Comparison of ENCODE assay signal across 11 cellular contexts in the genomic region with DNA sequence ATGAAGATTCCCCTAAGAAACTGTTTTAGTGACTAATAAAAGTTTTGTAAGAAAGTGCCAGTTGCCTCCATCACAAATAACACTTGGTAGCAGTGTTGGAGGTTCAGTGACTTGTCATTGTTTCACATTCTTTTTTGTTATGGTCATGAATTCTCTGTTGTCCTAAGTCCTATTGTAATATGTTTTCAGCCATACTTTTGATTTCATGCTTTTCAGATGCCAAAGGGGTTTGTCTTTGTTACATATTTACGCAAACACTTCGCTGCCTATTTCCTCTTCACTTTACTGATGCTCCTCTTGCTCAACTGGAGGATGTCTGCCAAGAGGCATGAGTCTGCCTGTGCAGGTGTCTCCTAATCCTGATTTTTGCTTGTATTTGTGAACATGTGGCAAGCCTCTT.
A peak's percentile ranks its signal among the peaks of the same experiment; 100 is the strongest.
DNase-seq lines count a peak whose midpoint lies in the region; ATAC-seq and TF ChIP-seq lines count a peak whose summit lies in the region.
"Had no signal": no experiment of that assay in that cellular context is flagged by ENCODE, and none has a peak within 500 bp of the region (broad histone marks: within the 10 kb centered on the region; RNA-seq: fewer than 3 reads in every experiment).

No MANE protein-coding gene starts in this region.

- CTCF ChIA-PET in mammary epithelial cell (lab: Charles Lee; ENCODE audit: low non-redundant PET) = interaction anchor here (0.6 kb wide), 2 partner anchors 161 to 345 kb away, joined by 3 to 4 read pairs; no protein-coding TSS in a partner anchor

- 0 out of 22 replicates have a peak, but pooled peaks cover 0 to 6% (median 0%) of the 10 kb centered on the region in 11 experiments for H3K36me3 ChIP-seq in BLaER1 treated with 17β-estradiol and CSF1 and Interleukin-3, amounts not matched to agents 10 nM and 100 nM
- H3K36me3 ChIP-seq in mammary epithelial cell (ENCODE audit: insufficient read depth, low read length) (no peaks in the 10 kb centered on the region), mesenchymal stem cell (ENCODE audit: control insufficient read depth in 1 of 2, insufficient read depth in 2 of 2, low read depth in 1 of 2, low read length in 2 of 2) (no peaks in the 10 kb centered on the region)

- in situ Hi-C loops in mammary epithelial cell (cut with MboI; ENCODE audit: low sequenced_read_pairs in 2 of 2) = no loop called here

- no peak overlapping the region for H4K91ac ChIP-seq in mesenchymal stem cell (ENCODE audit: low read length)

- no peak overlapping the region for H2BK12ac ChIP-seq in mesenchymal stem cell (ENCODE audit: low read length in 2 of 2)

- peaks cover 19% of the 10 kb centered on the region for H3K79me1 ChIP-seq in mesenchymal stem cell (replicated peaks; ENCODE audit: low read length, poor library complexity, severe bottlenecking)

- H4K8ac ChIP-seq in mesenchymal stem cell (ENCODE audit: low read length) = no peak overlapping the region

- H3K4me3 Mint-ChIP-seq in activated T-cell treated with anti-CD3 and anti-CD28 coated beads, Interleukin-2, amount 50 U/mL, for 4 hours = no peak overlapping the region

- H3K9ac ChIP-seq in BLaER1 treated with 17β-estradiol and CSF1 and Interleukin-3, amounts not matched to agents 10 nM and 100 nM = no peak overlapping the region
- H3K9ac ChIP-seq in mammary epithelial cell (ENCODE audit: insufficient read depth, low read length) = peak overlapping the region; percentile 29
- peak overlapping the region; percentile 71 for H3K9ac ChIP-seq in mesenchymal stem cell (ENCODE audit: low read length)

- H4K20me1 ChIP-seq in BLaER1 treated with 17β-estradiol and CSF1 and Interleukin-3, amounts not matched to agents 10 nM and 100 nM = peaks cover 0 to 58% (median 19%) of the 10 kb centered on the region in 11 experiments; a peak in 10 of 22 replicates
- no peaks in the 10 kb centered on the region for H4K20me1 ChIP-seq in mammary epithelial cell (ENCODE audit: insufficient read depth, low read length)

- H3K4me1 ChIP-seq in BLaER1 treated with 17β-estradiol and CSF1 and Interleukin-3, amounts not matched to agents 10 nM and 100 nM = peaks cover 22 to 46% (median 36%) of the 10 kb centered on the region in 10 experiments
- peaks cover 34% of the 10 kb centered on the region for H3K4me1 ChIP-seq in mammary epithelial cell (ENCODE audit: insufficient read depth, low read length)
- peaks cover 4% of the 10 kb centered on the region for H3K4me1 ChIP-seq in mesenchymal stem cell (ENCODE audit: control insufficient read depth, insufficient read depth, low read depth, low read length)

- peaks cover 0 to 2% (median 0%) of the 10 kb centered on the region in 11 experiments; a peak in 1 of 22 replicates for H3K9me3 ChIP-seq in BLaER1 treated with 17β-estradiol and CSF1 and Interleukin-3, amounts not matched to agents 10 nM and 100 nM (replicated peaks in 1 of 11)
- H3K9me3 ChIP-seq in mammary epithelial cell (replicated peaks; ENCODE audit: insufficient read depth, low read length) (no peaks in the 10 kb centered on the region), mesenchymal stem cell (ENCODE audit: control insufficient read depth, low read length) (no peaks in the 10 kb centered on the region)

- TF ChIP-seq CTCF in mammary epithelial cell (conservative IDR thresholded peaks at IDR 0.05 in 1 of 2, IDR thresholded peaks at IDR 0.05 in 1 of 2; ENCODE audit: extremely low read depth in 1 of 2, insufficient read depth in 1 of 2, low read depth in 1 of 2, low read length in 2 of 2) = no peak

- H2BK120ac ChIP-seq in mesenchymal stem cell (ENCODE audit: low read depth, low read length) = no peak overlapping the region

- dilution Hi-C loops in mammary epithelial cell (cut with HindIII; ENCODE audit: low sequenced_read_pairs) = no loop called here

- H2BK5ac ChIP-seq in mesenchymal stem cell (ENCODE audit: low read depth, low read length, poor library complexity, severe bottlenecking) = no peak overlapping the region

- 0% methylated on average over 2 of the region's 2 CpGs for WGBS in mammary epithelial cell (ENCODE audit: low coverage, missing lambda C conversion rate)
- WGBS in mesenchymal stem cell = 21% methylated on average over 2 of the region's 2 CpGs

- DNase-seq in NCI-H1105 treated with DMSO at 0.1 percent for 48 hours (lab: John Stamatoyannopoulos, UW) (peak; percentile 47), mammary epithelial cell (peak; percentile 90), mesenchymal stem cell (peak; percentile 71)
- no peak for DNase-seq in activated T-cell treated with anti-CD3 and anti-CD28 coated beads, Interleukin-2, amount 50 U/mL, for 4 hours
- no peak for DNase-seq in stimulated activated CD4-positive, alpha-beta T cell treated with anti-CD3 and anti-CD28 coated beads, Interleukin-4, amount 100 ng/mL, for 24 hours
- DNase-seq: stimulated activated naive CD4-positive, alpha-beta T cell had no signal

- H3K23ac ChIP-seq in mesenchymal stem cell (ENCODE audit: low read length in 2 of 2) = no peak overlapping the region

- H3K4me1 Mint-ChIP-seq in activated T-cell treated with anti-CD3 and anti-CD28 coated beads, Interleukin-2, amount 50 U/mL, for 4 hours (ENCODE audit: low read depth) = peaks cover 31% of the 10 kb centered on the region

- no peak overlapping the region for H2AK5ac ChIP-seq in mesenchymal stem cell (ENCODE audit: low read length, severe bottlenecking)

- no peak overlapping the region for H3K18ac ChIP-seq in mesenchymal stem cell (ENCODE audit: low read depth in 1 of 2, low read length in 2 of 2)

- no peak overlapping the region for H3K4me3 ChIP-seq in BLaER1 treated with 17β-estradiol and CSF1 and Interleukin-3, amounts not matched to agents 10 nM and 100 nM
- H3K4me3 ChIP-seq in mammary epithelial cell (replicated peaks in 1 of 3; ENCODE audit: insufficient read depth in 1 of 3, low read depth in 2 of 3, low read length in 3 of 3) (no peak overlapping the region), mesenchymal stem cell (ENCODE audit: insufficient read depth in 1 of 2, low read depth in 1 of 2, low read length in 2 of 2) (peak overlapping the region in 1 of 2 experiments; percentile 52)
- H3K4me3 ChIP-seq: SK-N-MC had no signal

- intact Hi-C loops in mammary epithelial cell (cut with micrococcal nuclease) = loop anchor here (1.0 to 10.0 kb wide), 3 partner anchors 15 to 173 kb away; a partner anchor contains a TSS

- H3K27me3 Mint-ChIP-seq in activated T-cell treated with anti-CD3 and anti-CD28 coated beads, Interleukin-2, amount 50 U/mL, for 4 hours (ENCODE audit: low read depth) = no peaks in the 10 kb centered on the region
- H3K27me3 Mint-ChIP-seq: progenitor cell of endocrine pancreas had no signal

- no peaks in the 10 kb centered on the region for H3K36me3 Mint-ChIP-seq in activated T-cell treated with anti-CD3 and anti-CD28 coated beads, Interleukin-2, amount 50 U/mL, for 4 hours (ENCODE audit: insufficient read depth)

- ATAC-seq in activated T-cell treated with anti-CD3 and anti-CD28 coated beads, Interleukin-2, amount 50 U/mL, for 4 hours = no peak
- no peak for ATAC-seq in GM18909 (IDR thresholded peaks at IDR 0.05; ENCODE audit: poor library complexity, unreplicated experiment)
- no peak for ATAC-seq in GM19324 (IDR thresholded peaks at IDR 0.05; ENCODE audit: low FRiP score, unreplicated experiment)

- H3K4me2 ChIP-seq in BLaER1 treated with 17β-estradiol and CSF1 and Interleukin-3, amounts not matched to agents 10 nM and 100 nM = peak overlapping the region in 8 of 11 experiments; percentile 8 to 60 (median 40); a peak in 15 of 22 replicates
- H3K4me2 ChIP-seq in mammary epithelial cell (ENCODE audit: insufficient read depth, low read depth, low read length) = peak overlapping the region; percentile 64
- no peak overlapping the region for H3K4me2 ChIP-seq in mesenchymal stem cell (ENCODE audit: low read length, poor library complexity, severe bottlenecking)

- H3K27me3 ChIP-seq in BLaER1 treated with 17β-estradiol and CSF1 and Interleukin-3, amounts not matched to agents 10 nM and 100 nM = no peaks in the 10 kb centered on the region
- H3K27me3 ChIP-seq in mammary epithelial cell (ENCODE audit: insufficient read depth, low read length) (no peaks in the 10 kb centered on the region), mesenchymal stem cell (ENCODE audit: control insufficient read depth in 1 of 2, insufficient read depth in 1 of 2, low read length in 2 of 2) (no peaks in the 10 kb centered on the region)

- no peak overlapping the region for H3K14ac ChIP-seq in mesenchymal stem cell (ENCODE audit: low read length in 2 of 2)

- H3K4ac ChIP-seq in mesenchymal stem cell (ENCODE audit: low read depth in 1 of 2, low read length in 2 of 2) = no peak overlapping the region

- no peak overlapping the region for H2BK15ac ChIP-seq in mesenchymal stem cell (ENCODE audit: low read depth, poor library complexity, severe bottlenecking)

- H2AFZ ChIP-seq in mammary epithelial cell (ENCODE audit: low read depth, low read length) (no peak overlapping the region), mesenchymal stem cell (ENCODE audit: low read depth, low read length) (no peak overlapping the region)

- no peaks in the 10 kb centered on the region for H3K9me3 Mint-ChIP-seq in activated T-cell treated with anti-CD3 and anti-CD28 coated beads, Interleukin-2, amount 50 U/mL, for 4 hours

- H3K27ac ChIP-seq in BLaER1 treated with 17β-estradiol and CSF1 and Interleukin-3, amounts not matched to agents 10 nM and 100 nM = peak overlapping the region in 5 of 11 experiments; percentile 29 to 66 (median 59); a peak in 10 of 22 replicates
- H3K27ac ChIP-seq in mammary epithelial cell (ENCODE audit: insufficient read depth, low read depth, low read length) = peak overlapping the region; percentile 78
- H3K27ac ChIP-seq in mesenchymal stem cell (ENCODE audit: low read length, poor library complexity, severe bottlenecking) = peak overlapping the region; percentile 57
- H3K27ac ChIP-seq: SK-N-MC had no signal

- H3K79me2 ChIP-seq in mammary epithelial cell (ENCODE audit: insufficient read depth, low read length) = peaks cover 81% of the 10 kb centered on the region

- BruUV-seq in mammary epithelial cell (replicated peaks; lab: Mats Ljungman, UMichigan) = no TSS peak

Comparison
In these comparisons a context has a peak if more than half of its experiments do, and no peak if none do; other contexts are left out.
1. H3K9ac ChIP-seq: peak in mammary epithelial cell (single experiment) and mesenchymal stem cell (single experiment); none in BLaER1 treated with 17β-estradiol and CSF1 and Interleukin-3, amounts not matched to agents 10 nM and 100 nM (0 of 11).
2. DNase-seq: peak in NCI-H1105 treated with DMSO at 0.1 percent for 48 hours (single experiment), mammary epithelial cell (single experiment) and mesenchymal stem cell (single experiment); none in activated T-cell treated with anti-CD3 and anti-CD28 coated beads, Interleukin-2, amount 50 U/mL, for 4 hours (single experiment) and stimulated activated CD4-positive, alpha-beta T cell treated with anti-CD3 and anti-CD28 coated beads, Interleukin-4, amount 100 ng/mL, for 24 hours (single experiment).